In the genomic region with DNA sequence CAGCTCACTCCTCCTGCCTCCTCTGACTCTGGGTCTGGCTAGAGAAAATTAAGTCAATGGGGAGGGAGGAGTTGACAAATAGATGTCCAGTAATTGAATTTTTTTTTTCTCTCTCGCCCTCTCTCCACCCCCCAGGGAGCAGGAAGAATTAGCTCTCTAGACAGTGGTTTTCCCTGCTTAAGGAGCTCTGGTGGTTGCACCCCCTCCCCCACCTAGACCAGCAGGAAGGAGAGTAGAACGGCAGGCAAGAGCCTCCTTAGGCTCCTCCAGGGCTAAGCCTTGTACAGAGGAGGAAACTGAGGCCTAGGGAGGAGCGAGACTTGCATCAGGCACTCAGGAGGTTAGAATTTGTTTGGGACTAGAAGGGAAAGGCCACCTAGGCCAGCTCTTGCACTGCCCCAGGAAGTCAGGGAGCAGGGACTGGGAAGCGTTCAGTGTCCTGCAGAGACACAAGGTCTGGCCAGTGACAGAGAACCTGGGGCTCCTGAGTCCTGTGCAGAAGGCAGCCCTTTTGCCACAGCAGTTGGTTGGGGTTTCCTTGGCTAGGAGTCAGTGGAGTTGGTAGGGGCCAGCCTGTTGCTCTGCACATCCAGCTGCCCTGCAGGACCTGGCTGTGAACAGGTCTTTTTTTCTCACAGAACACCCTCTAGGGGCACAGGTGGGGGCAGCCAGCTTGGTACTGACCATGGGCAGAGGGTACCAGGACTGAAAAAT, we compare ENCODE assay signal across 9 cellular contexts. TPM values are rescaled to one million over a fixed set of nuclear protein-coding genes. Genes with fewer than 3 reads are reported as not detected.
DNase-seq lines count a peak whose midpoint lies in the region; ATAC-seq and TF ChIP-seq lines count a peak whose summit lies in the region.
"Had no signal": no experiment of that assay in that cellular context is flagged by ENCODE, and none has a peak within 500 bp of the region (broad histone marks: within the 10 kb centered on the region; RNA-seq: fewer than 3 reads in every experiment).

No MANE protein-coding gene starts in this region.

- H3K4me3 ChIP-seq in choroid plexus epithelial cell (ENCODE audit: low read depth, low read length): no peak overlapping the region

- no peak for DNase-seq in Calu3
- DNase-seq in NCI-H2227 (lab: John Stamatoyannopoulos, UW; ENCODE audit: unreplicated experiment): peak; percentile 83
- DNase-seq in choroid plexus epithelial cell (ENCODE audit: low read depth): peak; percentile 22
- no peak for DNase-seq in neural crest cell (ENCODE audit: low read depth, low spot score)
- DNase-seq in superior temporal gyrus (ENCODE audit: extremely low spot score): no peak
- no peak for DNase-seq in dedifferentiated amniotic fluid mesenchymal stem cell (ENCODE audit: extremely low spot score)
- DNase-seq: SIG-M5 had no signal

- TF ChIP-seq CTCF in Calu3 (IDR thresholded peaks at IDR 0.05; ENCODE audit: unreplicated experiment): no peak
- no peak for TF ChIP-seq CTCF in choroid plexus epithelial cell (conservative IDR thresholded peaks at IDR 0.05; ENCODE audit: low read depth, low read length)
- TF ChIP-seq CTCF in neural crest cell (conservative IDR thresholded peaks at IDR 0.05): no peak

- peaks cover 4% of the 10 kb centered on the region for H3K36me3 Mint-ChIP-seq in Calu3 (ENCODE audit: insufficient read depth, unreplicated experiment)
- no peaks in the 10 kb centered on the region for H3K36me3 Mint-ChIP-seq in neural crest cell (ENCODE audit: low read depth)

- H3K27me3 Mint-ChIP-seq in Calu3 (ENCODE audit: unreplicated experiment) (peaks cover 53% of the 10 kb centered on the region), neural crest cell (ENCODE audit: low read depth) (peaks cover 39% of the 10 kb centered on the region)

- intact Hi-C loops in Calu3 (cut with micrococcal nuclease; ENCODE audit: unreplicated experiment): loop anchor here (1.0 kb wide), 1 partner anchor 312 kb away; no protein-coding TSS in a partner anchor

- CTCF ChIA-PET in Calu3 (lab: Charles Lee): interaction anchor here (1.0 to 1.4 kb wide), 3 partner anchors 66 to 312 kb away, joined by 4 to 10 read pairs (median 7); a partner anchor contains a TSS

- H3K9me3 Mint-ChIP-seq in Calu3 (ENCODE audit: low read depth, unreplicated experiment) (no peaks in the 10 kb centered on the region), neural crest cell (no peaks in the 10 kb centered on the region)

- BruUV-seq in Calu3 (replicated peaks; lab: Mats Ljungman, UMichigan): no TSS peak

- peak overlapping the region; percentile 57 for H3K4me3 Mint-ChIP-seq in Calu3 (ENCODE audit: low read depth, unreplicated experiment)
- peak overlapping the region; percentile 75 for H3K4me3 Mint-ChIP-seq in neural crest cell

- no peak overlapping the region for H3K27ac Mint-ChIP-seq in Calu3 (ENCODE audit: unreplicated experiment)
- H3K27ac Mint-ChIP-seq in neural crest cell (ENCODE audit: unreplicated experiment): no peak overlapping the region

- no peak for ATAC-seq in HG03025 (IDR thresholded peaks at IDR 0.05; ENCODE audit: low FRiP score, unreplicated experiment)
- no peak for ATAC-seq in HG03469 (IDR thresholded peaks at IDR 0.05; ENCODE audit: unreplicated experiment)

- peaks cover 17% of the 10 kb centered on the region for H3K4me1 Mint-ChIP-seq in Calu3 (ENCODE audit: low read depth, unreplicated experiment)
- H3K4me1 Mint-ChIP-seq in neural crest cell: peaks cover 16% of the 10 kb centered on the region

RNA-seq across cellular contexts. Expression of a gene that starts 49.5 kb away (rescaled TPM):
- total RNA-seq in Calu3 (2022) (10.4 TPM in 2 replicates), neural crest cell (2.7 and 3.1 TPM in 2 replicates)

Comparison
In these comparisons a context has a peak if more than half of its experiments do, and no peak if none do; other contexts are left out.
1. DNase-seq: peak in NCI-H2227 (single experiment) and choroid plexus epithelial cell (single experiment); none in Calu3 (single experiment), neural crest cell (single experiment), superior temporal gyrus (single experiment) and dedifferentiated amniotic fluid mesenchymal stem cell (single experiment).